Comparison of ENCODE assay signal across 11 cellular contexts in genomic region chr5:95761771-95762680, GRCh38. TPM values are rescaled to one million over a fixed set of nuclear protein-coding genes. Genes with fewer than 3 reads are reported as not detected.
A peak's percentile ranks its signal among the peaks of the same experiment; 100 is the strongest.
DNase-seq lines count a peak whose midpoint lies in the region; ATAC-seq and TF ChIP-seq lines count a peak whose summit lies in the region.
"Had no signal": no experiment of that assay in that cellular context is flagged by ENCODE, and none has a peak within 500 bp of the region (broad histone marks: within the 10 kb centered on the region; RNA-seq: fewer than 3 reads in every experiment).

No MANE protein-coding gene starts in this region.

- ATAC-seq in HG03175 (IDR thresholded peaks at IDR 0.05; ENCODE audit: unreplicated experiment): no peak
- ATAC-seq: lower lobe of right lung had no signal

- H4K20me1 ChIP-seq in MM.1S (ENCODE audit: insufficient read depth, low read length) (no peaks in the 10 kb centered on the region), osteoblast (ENCODE audit: insufficient read depth, low read length) (no peaks in the 10 kb centered on the region), PC-9 (ENCODE audit: insufficient read depth) (no peaks in the 10 kb centered on the region)

- no peak overlapping the region for H3K9ac ChIP-seq in MM.1S (ENCODE audit: low read length)

- no peaks in the 10 kb centered on the region for H3K9me2 ChIP-seq in MM.1S (replicated peaks; ENCODE audit: insufficient read depth, low read length)
- no peaks in the 10 kb centered on the region for H3K9me2 ChIP-seq in PC-9 (ENCODE audit: insufficient read depth)

- no peaks in the 10 kb centered on the region for H3K27me3 ChIP-seq in MM.1S (replicated peaks; ENCODE audit: insufficient read depth, low read length)
- no peaks in the 10 kb centered on the region for H3K27me3 ChIP-seq in osteoblast (ENCODE audit: insufficient read depth, low read length)
- H3K27me3 ChIP-seq in PC-9 (ENCODE audit: insufficient read depth, low read depth): no peaks in the 10 kb centered on the region
- H3K27me3 ChIP-seq: testis had no signal

- H3K79me2 ChIP-seq in MM.1S (ENCODE audit: low read length) (no peaks in the 10 kb centered on the region), osteoblast (ENCODE audit: insufficient read depth, low read length) (peaks cover 5% of the 10 kb centered on the region), PC-9 (ENCODE audit: low read depth) (no peaks in the 10 kb centered on the region)

- H3K36me3 ChIP-seq in MM.1S (replicated peaks; ENCODE audit: insufficient read depth, low read length) (no peaks in the 10 kb centered on the region), osteoblast (ENCODE audit: insufficient read depth, low read length) (peaks cover 30% of the 10 kb centered on the region), PC-9 (ENCODE audit: low read depth) (no peaks in the 10 kb centered on the region)

- H3K4me3 ChIP-seq in MM.1S (ENCODE audit: low read length) (no peak overlapping the region), cardiac fibroblast (replicated peaks in 1 of 2; ENCODE audit: low read depth in 2 of 2, low read length in 2 of 2) (no peak overlapping the region), osteoblast (ENCODE audit: insufficient read depth, low read length) (peak overlapping the region; percentile 4), PC-9 (no peak overlapping the region)
- H3K4me3 ChIP-seq: lower lobe of right lung, testis had no signal

- no peak overlapping the region for H3K27ac ChIP-seq in MM.1S (ENCODE audit: low read length)
- peak overlapping the region; percentile 79 for H3K27ac ChIP-seq in osteoblast (ENCODE audit: low read depth, low read length)
- H3K27ac ChIP-seq in PC-9: no peak overlapping the region
- H3K27ac ChIP-seq: lower lobe of right lung had no signal

- peaks cover 21% of the 10 kb centered on the region for H3F3A ChIP-seq in MM.1S (ENCODE audit: insufficient read depth, low read length)
- H3F3A ChIP-seq in PC-9 (ENCODE audit: insufficient read depth, low read depth): peaks cover 3% of the 10 kb centered on the region

- TF ChIP-seq CTCF in MM.1S (IDR thresholded peaks at IDR 0.05; ENCODE audit: low read length) (no peak), cardiac fibroblast (IDR thresholded peaks at IDR 0.05; ENCODE audit: low read depth, low read length) (no peak), osteoblast (IDR thresholded peaks at IDR 0.05; ENCODE audit: extremely low read depth, low read depth, low read length) (no peak), PC-9 (conservative IDR thresholded peaks at IDR 0.05) (no peak)

- H3K4me2 ChIP-seq in MM.1S (ENCODE audit: low read depth, low read length) (peak overlapping the region; percentile 6; the same call in 1 of the 2 replicates), osteoblast (ENCODE audit: insufficient read depth, low read length) (peak overlapping the region; percentile 34), PC-9 (no peak overlapping the region)

- H2AFZ ChIP-seq in MM.1S (ENCODE audit: low read length): 0 out of 2 replicates have a peak overlapping the region, but pooled peaks have one; percentile 21
- H2AFZ ChIP-seq in osteoblast (ENCODE audit: low read length): no peak overlapping the region
- no peak overlapping the region for H2AFZ ChIP-seq in PC-9

- H3K9me3 ChIP-seq in MM.1S (replicated peaks; ENCODE audit: insufficient read depth, low read length): no peaks in the 10 kb centered on the region
- no peaks in the 10 kb centered on the region for H3K9me3 ChIP-seq in osteoblast (ENCODE audit: low read depth, low read length)
- H3K9me3 ChIP-seq in PC-9 (ENCODE audit: insufficient read depth, low read depth): peaks cover 2% of the 10 kb centered on the region; the same call in 1 of the 2 replicates
- H3K9me3 ChIP-seq: lower lobe of right lung, testis had no signal

- CTCF ChIA-PET in PC-9 (lab: Charles Lee): interaction anchor here (0.7 kb wide), 1 partner anchor 130 kb away, joined by 4 read pairs; no protein-coding TSS in a partner anchor

- intact Hi-C loops in PC-9 (cut with micrococcal nuclease; ENCODE audit: unreplicated experiment): loop anchor here (2.0 to 5.0 kb wide), 2 partner anchors 35 to 61 kb away; partner anchors contain the start of gene GLRX

- DNase-seq in EH (ENCODE audit: low read depth): peak; percentile 78
- DNase-seq in MM.1S: no peak
- peak; percentile 39 to 49 for DNase-seq in cardiac fibroblast (ENCODE audit: low read depth in 2 of 2)
- no peak for DNase-seq in osteoblast (ENCODE audit: insufficient read length, low spot score, missing footprints)
- no peak for DNase-seq in NCI-H510A (lab: John Stamatoyannopoulos, UW)
- no peak for DNase-seq in NCI-H345 (lab: John Stamatoyannopoulos, UW)
- no peak for DNase-seq in PC-9
- DNase-seq: lower lobe of right lung, NCI-H2081 treated with DMSO at 0.1 percent for 48 hours, testis had no signal

- H3K4me1 ChIP-seq in MM.1S (ENCODE audit: low read length) (peaks cover 31% of the 10 kb centered on the region), osteoblast (ENCODE audit: insufficient read depth, low read length) (peaks cover 47% of the 10 kb centered on the region), PC-9 (replicated peaks; ENCODE audit: insufficient read depth) (peaks cover 24% of the 10 kb centered on the region; the same call in 1 of the 2 replicates)

- POLR2A ChIA-PET in PC-9 (lab: Charles Lee; ENCODE audit: unreplicated experiment): no interaction called here

- BruUV-seq in PC-9 (replicated peaks; lab: Mats Ljungman, UMichigan): no TSS peak

RNA-seq across cellular contexts. Expression of gene RHOBTB3, which starts 30.9 kb away (rescaled TPM):
- total RNA-seq in osteoblast: 314 and 349 TPM in 2 replicates
- 87.6 and 99.6 TPM in 2 replicates for total RNA-seq in PC-9 (2021)

Comparison
In these comparisons a context has a peak if more than half of its experiments do, and no peak if none do; other contexts are left out.
1. DNase-seq: peak in EH (single experiment) and cardiac fibroblast (2 of 2); none in MM.1S (single experiment), osteoblast (single experiment), NCI-H510A (single experiment), NCI-H345 (single experiment) and PC-9 (0 of 2).